In the genomic region with DNA sequence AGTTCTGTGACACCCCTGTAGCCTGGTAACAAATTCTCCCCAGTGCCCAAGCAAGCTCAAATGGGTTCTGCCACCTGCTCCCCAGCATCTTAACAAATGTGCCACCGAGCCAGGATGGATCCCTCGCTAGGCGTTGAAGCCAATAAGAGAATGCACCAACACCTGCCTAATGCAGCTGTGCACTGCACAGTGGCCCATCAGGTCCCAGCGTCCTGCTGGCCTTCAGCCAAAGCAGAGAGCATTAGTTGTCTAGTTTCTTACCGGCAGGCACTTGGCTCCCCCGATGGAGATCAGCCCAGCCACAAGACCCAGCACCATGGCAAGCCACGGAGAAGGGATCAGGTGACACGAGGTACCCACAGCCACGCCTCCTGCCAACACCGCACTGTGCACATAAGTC, we compare ENCODE assay signal across 8 cellular contexts.
DNase-seq lines count a peak whose midpoint lies in the region; FAIRE-seq lines count a peak whose summit lies in the region.
"Not testable (repeated sequence)": the region's sequence is repeated elsewhere in the genome, so short reads cannot be mapped to it uniquely, and the experiment has no call there.

No MANE protein-coding gene starts in this region.

- DNase-seq in DMS153 (lab: John Stamatoyannopoulos, UW) = peak; percentile 47
- peak; percentile 12 for DNase-seq in NAMALWA (ENCODE audit: low spot score)
- DNase-seq in NCI-H146 (lab: John Stamatoyannopoulos, UW) = peak; percentile 16
- peak; percentile 33 for DNase-seq in NCI-H2107 (lab: John Stamatoyannopoulos, UW)
- peak; percentile 30 for DNase-seq in NCI-H2227 (lab: John Stamatoyannopoulos, UW; ENCODE audit: unreplicated experiment)
- DNase-seq in NCI-H748 (lab: John Stamatoyannopoulos, UW; ENCODE audit: unreplicated experiment) = peak; percentile 49
- peak; percentile 49 to 70 for DNase-seq in SHP77 (lab: John Stamatoyannopoulos, UW)
- not testable (repeated sequence) for DNase-seq in urothelium cell line (ENCODE audit: low spot score)

- FAIRE-seq in urothelium cell line (lab: Jason Lieb, UNC) = peak; percentile 32
